1 cellular context compared by ENCODE assay signal in the genomic region with DNA sequence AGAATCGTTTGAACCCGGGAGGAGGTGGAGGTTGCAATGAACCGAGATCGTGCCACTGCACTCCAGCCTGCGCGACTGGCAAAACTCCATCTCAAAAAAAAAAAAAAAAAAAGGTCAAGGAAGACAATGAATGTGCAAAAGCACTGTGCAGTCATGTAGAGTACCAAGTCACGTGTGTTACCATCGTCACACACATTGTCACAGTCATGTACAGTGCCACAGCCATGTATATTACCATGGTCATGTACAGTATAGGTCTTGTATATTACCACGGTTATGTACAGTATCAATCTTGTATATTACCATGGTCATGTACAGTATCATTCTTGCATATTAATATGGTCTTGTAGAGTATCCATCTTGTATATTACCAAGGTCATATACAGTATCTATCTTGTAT.
TF ChIP-seq lines count a peak whose summit lies in the region.

No MANE protein-coding gene starts in this region.

TF ChIP-seq in SK-N-SH, 30 proteins besides CTCF, POLR2A, EP300 and RAD21 (continued from another document):
- TF ChIP-seq, protein P1, sequence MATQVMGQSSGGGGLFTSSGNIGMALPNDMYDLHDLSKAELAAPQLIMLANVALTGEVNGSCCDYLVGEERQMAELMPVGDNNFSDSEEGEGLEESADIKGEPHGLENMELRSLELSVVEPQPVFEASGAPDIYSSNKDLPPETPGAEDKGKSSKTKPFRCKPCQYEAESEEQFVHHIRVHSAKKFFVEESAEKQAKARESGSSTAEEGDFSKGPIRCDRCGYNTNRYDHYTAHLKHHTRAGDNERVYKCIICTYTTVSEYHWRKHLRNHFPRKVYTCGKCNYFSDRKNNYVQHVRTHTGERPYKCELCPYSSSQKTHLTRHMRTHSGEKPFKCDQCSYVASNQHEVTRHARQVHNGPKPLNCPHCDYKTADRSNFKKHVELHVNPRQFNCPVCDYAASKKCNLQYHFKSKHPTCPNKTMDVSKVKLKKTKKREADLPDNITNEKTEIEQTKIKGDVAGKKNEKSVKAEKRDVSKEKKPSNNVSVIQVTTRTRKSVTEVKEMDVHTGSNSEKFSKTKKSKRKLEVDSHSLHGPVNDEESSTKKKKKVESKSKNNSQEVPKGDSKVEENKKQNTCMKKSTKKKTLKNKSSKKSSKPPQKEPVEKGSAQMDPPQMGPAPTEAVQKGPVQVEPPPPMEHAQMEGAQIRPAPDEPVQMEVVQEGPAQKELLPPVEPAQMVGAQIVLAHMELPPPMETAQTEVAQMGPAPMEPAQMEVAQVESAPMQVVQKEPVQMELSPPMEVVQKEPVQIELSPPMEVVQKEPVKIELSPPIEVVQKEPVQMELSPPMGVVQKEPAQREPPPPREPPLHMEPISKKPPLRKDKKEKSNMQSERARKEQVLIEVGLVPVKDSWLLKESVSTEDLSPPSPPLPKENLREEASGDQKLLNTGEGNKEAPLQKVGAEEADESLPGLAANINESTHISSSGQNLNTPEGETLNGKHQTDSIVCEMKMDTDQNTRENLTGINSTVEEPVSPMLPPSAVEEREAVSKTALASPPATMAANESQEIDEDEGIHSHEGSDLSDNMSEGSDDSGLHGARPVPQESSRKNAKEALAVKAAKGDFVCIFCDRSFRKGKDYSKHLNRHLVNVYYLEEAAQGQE (IDR thresholded peaks at IDR 0.05; ENCODE audit: low read depth, low read length), result no peak
- TF ChIP-seq, protein P2, sequence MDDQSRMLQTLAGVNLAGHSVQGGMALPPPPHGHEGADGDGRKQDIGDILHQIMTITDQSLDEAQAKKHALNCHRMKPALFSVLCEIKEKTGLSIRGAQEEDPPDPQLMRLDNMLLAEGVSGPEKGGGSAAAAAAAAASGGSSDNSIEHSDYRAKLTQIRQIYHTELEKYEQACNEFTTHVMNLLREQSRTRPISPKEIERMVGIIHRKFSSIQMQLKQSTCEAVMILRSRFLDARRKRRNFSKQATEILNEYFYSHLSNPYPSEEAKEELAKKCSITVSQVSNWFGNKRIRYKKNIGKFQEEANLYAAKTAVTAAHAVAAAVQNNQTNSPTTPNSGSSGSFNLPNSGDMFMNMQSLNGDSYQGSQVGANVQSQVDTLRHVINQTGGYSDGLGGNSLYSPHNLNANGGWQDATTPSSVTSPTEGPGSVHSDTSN (IDR thresholded peaks at IDR 0.05), result no peak
- no peak for TF ChIP-seq TAF1 (IDR thresholded peaks at IDR 0.05; ENCODE audit: borderline replicate concordance, low read depth, low read length)
- TF ChIP-seq RXRA (IDR thresholded peaks at IDR 0.05; ENCODE audit: borderline replicate concordance, low read depth), result no peak
- no peak for TF ChIP-seq EZH2phosphoT487 (IDR thresholded peaks at IDR 0.05; ENCODE audit: borderline replicate concordance, low read depth)
- no peak for TF ChIP-seq FOXJ3 (CRISPR knock-in tag; IDR thresholded peaks at IDR 0.05)
- TF ChIP-seq, protein P3, sequence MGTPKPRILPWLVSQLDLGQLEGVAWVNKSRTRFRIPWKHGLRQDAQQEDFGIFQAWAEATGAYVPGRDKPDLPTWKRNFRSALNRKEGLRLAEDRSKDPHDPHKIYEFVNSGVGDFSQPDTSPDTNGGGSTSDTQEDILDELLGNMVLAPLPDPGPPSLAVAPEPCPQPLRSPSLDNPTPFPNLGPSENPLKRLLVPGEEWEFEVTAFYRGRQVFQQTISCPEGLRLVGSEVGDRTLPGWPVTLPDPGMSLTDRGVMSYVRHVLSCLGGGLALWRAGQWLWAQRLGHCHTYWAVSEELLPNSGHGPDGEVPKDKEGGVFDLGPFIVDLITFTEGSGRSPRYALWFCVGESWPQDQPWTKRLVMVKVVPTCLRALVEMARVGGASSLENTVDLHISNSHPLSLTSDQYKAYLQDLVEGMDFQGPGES (IDR thresholded peaks at IDR 0.05; ENCODE audit: low read depth, low read length), result no peak
- TF ChIP-seq MEF2A (IDR thresholded peaks at IDR 0.05; ENCODE audit: borderline replicate concordance, low read depth), result no peak
